8 cellular contexts compared by ENCODE assay signal in the genomic region with DNA sequence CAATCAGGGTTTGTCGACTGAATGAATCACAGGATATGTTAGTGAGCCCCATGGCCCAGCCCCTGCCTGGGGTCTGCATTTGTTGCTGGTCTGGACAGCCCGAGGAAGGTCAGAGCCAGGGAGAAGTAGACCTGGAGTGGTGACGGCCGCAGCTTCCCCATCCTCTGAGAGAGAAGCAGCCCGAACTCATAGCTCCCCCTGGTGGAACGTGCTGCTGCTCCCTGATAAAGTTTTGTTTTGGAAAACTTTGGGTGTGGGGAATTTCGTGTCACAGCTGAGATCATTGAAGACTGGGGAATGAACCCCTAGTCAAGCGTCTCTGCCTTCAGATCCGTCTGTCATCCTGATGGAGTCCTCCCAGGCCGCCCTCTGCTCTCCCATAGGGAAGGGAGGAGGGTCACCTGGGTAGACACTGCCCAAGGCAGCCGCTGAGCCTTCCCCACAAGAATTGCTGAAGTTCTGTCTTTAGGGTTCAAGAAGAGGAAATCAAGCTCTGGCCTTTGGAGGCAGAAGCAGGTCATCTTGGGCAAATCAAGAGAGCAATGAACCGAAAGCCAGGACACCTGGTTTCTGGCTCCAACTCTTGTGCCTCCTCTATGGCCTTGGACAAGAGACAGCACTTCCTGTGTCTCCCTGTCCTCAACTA.
DNase-seq lines count a peak whose midpoint lies in the region; ATAC-seq and TF ChIP-seq lines count a peak whose summit lies in the region.

No MANE protein-coding gene starts in this region.

- 30% methylated on average over 12 of the region's 12 CpGs for WGBS in smooth muscle cell (ENCODE audit: low lambda C conversion rate)

- H3K9ac ChIP-seq in smooth muscle cell (ENCODE audit: low read depth), result no peak overlapping the region

- no peaks in the 10 kb centered on the region for H3K79me2 ChIP-seq in smooth muscle cell (ENCODE audit: low read depth)

- H3F3A ChIP-seq in smooth muscle cell (ENCODE audit: low read depth), result no peaks in the 10 kb centered on the region

- peak; percentile 38 for ATAC-seq in Right ventricle myocardium inferior
- no peak for ATAC-seq in HG03457 (IDR thresholded peaks at IDR 0.05; ENCODE audit: unreplicated experiment)
- no peak for ATAC-seq in HG03135 (IDR thresholded peaks at IDR 0.05; ENCODE audit: unreplicated experiment)

- no peaks in the 10 kb centered on the region for H3K9me3 ChIP-seq in smooth muscle cell (replicated peaks; ENCODE audit: low read depth)

- peak; percentile 70 for TF ChIP-seq CTCF in smooth muscle cell (IDR thresholded peaks at IDR 0.05; ENCODE audit: borderline replicate concordance, insufficient read depth, poor library complexity, severe bottlenecking)

- H2AFZ ChIP-seq in smooth muscle cell (ENCODE audit: low read depth), result no peak overlapping the region

- H3K4me1 ChIP-seq in smooth muscle cell (ENCODE audit: low read depth), result no peaks in the 10 kb centered on the region

- no peak overlapping the region for H3K4me3 ChIP-seq in smooth muscle cell

- H3K27ac ChIP-seq in smooth muscle cell (ENCODE audit: low read depth), result no peak overlapping the region

- intact Hi-C loops in Right ventricle myocardium inferior (cut with DNase I), result loop anchor here (2.0 kb wide), 1 partner anchor 239 kb away; no protein-coding TSS in a partner anchor

- DNase-seq in AG08396 (ENCODE audit: low spot score) (peak; percentile 65), GM19240 (ENCODE audit: insufficient read length, low spot score) (peak; percentile 23), SKM-1 (lab: John Stamatoyannopoulos, UW; ENCODE audit: unreplicated experiment) (peak; percentile 25), Right ventricle myocardium inferior (ENCODE audit: missing footprints) (peak; percentile 78), smooth muscle cell (lab: John Stamatoyannopoulos, UW; ENCODE audit: unreplicated experiment) (no peak), NCI-H524 treated with DMSO at 0.1 percent for 48 hours (lab: John Stamatoyannopoulos, UW) (no peak)

- H4K20me1 ChIP-seq in smooth muscle cell (ENCODE audit: low read depth), result no peaks in the 10 kb centered on the region

- no peaks in the 10 kb centered on the region for H3K27me3 ChIP-seq in smooth muscle cell (ENCODE audit: low read depth)

- no peaks in the 10 kb centered on the region for H3K36me3 ChIP-seq in smooth muscle cell (ENCODE audit: low read depth)

- no peak overlapping the region for H3K4me2 ChIP-seq in smooth muscle cell

Comparison
In these comparisons a context has a peak if more than half of its experiments do, and no peak if none do; other contexts are left out.
1. DNase-seq: peak in AG08396 (single experiment), GM19240 (single experiment), SKM-1 (single experiment) and Right ventricle myocardium inferior (single experiment); none in smooth muscle cell (single experiment) and NCI-H524 treated with DMSO at 0.1 percent for 48 hours (single experiment).